In the genomic region with DNA sequence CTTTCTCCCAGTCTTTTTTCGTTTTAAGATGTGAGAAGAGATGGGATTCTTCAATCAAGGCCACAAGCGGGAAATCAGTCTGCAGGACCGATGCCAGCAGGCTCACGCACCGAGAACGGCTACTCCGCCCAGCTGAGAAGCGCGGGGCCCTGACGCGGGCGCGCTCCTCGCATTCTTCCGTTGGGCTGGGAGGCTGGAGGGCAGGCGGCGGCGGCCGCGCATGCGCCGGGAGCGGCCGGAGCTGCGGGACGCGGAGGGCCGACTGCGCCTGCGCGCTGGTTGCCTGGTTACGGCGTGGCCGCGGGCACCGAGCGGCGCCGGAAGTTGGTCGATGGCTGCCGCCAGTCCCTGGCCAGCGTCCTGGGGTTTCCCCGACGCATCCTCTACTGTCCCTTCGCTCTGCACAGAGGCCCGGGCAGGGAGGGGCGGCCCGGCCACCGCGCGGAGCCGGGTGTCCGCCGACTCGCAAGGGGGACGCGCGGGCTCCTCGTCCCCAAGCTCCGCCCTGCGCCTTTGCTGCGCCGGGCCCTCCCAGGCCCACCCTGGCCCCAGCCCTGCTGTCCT, we compare ENCODE assay signal across 8 cellular contexts. TPM values are rescaled to one million over a fixed set of nuclear protein-coding genes. Genes with fewer than 3 reads are reported as not detected.
DNase-seq lines count a peak whose midpoint lies in the region; ATAC-seq and TF ChIP-seq lines count a peak whose summit lies in the region.

No MANE protein-coding gene starts in this region.

- peak overlapping the region; percentile 86 to 99 (median 96) for H3K27ac Mint-ChIP-seq in CD4-positive, CD25-positive, alpha-beta regulatory T cell

- peaks cover 4% of the 10 kb centered on the region for H3K36me3 Mint-ChIP-seq in CD4-positive, CD25-positive, alpha-beta regulatory T cell

- H3K4me1 ChIP-seq in CD4-positive, CD25-positive, alpha-beta regulatory T cell (ENCODE audit: control insufficient read depth, insufficient read depth, low read length, poor library complexity, severe bottlenecking): peaks cover 36% of the 10 kb centered on the region

- TF ChIP-seq CTCF in dorsolateral prefrontal cortex (IDR thresholded peaks at IDR 0.05 in 54 of 56, conservative IDR thresholded peaks at IDR 0.05 in 2 of 56; ENCODE audit: low read depth in 1 of 56, partially characterized antibody in 56 of 56): peak in 11 of 56 donors; percentile 12 to 32 (median 18)
- TF ChIP-seq CTCF in lower leg skin (IDR thresholded peaks at IDR 0.05): no peak

- no peaks in the 10 kb centered on the region for H3K36me3 ChIP-seq in CD4-positive, CD25-positive, alpha-beta regulatory T cell (ENCODE audit: control insufficient read depth, insufficient read depth, low read length)

- DNase-seq in CD4-positive, CD25-positive, alpha-beta regulatory T cell: peak; percentile 91 to 97 (median 92)
- DNase-seq in NCI-H748 (lab: John Stamatoyannopoulos, UW; ENCODE audit: unreplicated experiment) (peak; percentile 93), dorsolateral prefrontal cortex (peak; percentile 72 to 97 (median 89)), lower leg skin (ENCODE audit: low spot score in 2 of 2) (peak; percentile 86 to 98)
- peak; percentile 93 to 94 for DNase-seq in activated CD4-positive, alpha-beta T cell treated with anti-CD3 and anti-CD28 coated beads, Interleukin-2, amount 50 U/mL, for 48 hours
- peak; percentile 89 to 97 for DNase-seq in stimulated activated CD4-positive, alpha-beta T cell treated with anti-CD3 and anti-CD28 coated beads, Interleukin-4, amount 100 ng/mL, for 4 hours

- peak overlapping the region; percentile 98 for H3K27ac ChIP-seq in CD4-positive, CD25-positive, alpha-beta regulatory T cell (ENCODE audit: insufficient read depth, low read length, poor library complexity, severe bottlenecking)
- H3K27ac ChIP-seq in dorsolateral prefrontal cortex: peak overlapping the region; percentile 91 to 100 (median 99)

- H3K9me3 ChIP-seq in CD4-positive, CD25-positive, alpha-beta regulatory T cell (ENCODE audit: control insufficient read depth in 2 of 2, low read length in 2 of 2): no peaks in the 10 kb centered on the region

- intact Hi-C loops in dorsolateral prefrontal cortex (cut with DNase I): loop anchor here (2.0 to 10.0 kb wide), 5 partner anchors 71 to 245 kb away; partner anchors contain the start of genes ENTR1 (in 2 of the 2) and PMPCA (in 2 of the 2)
- intact Hi-C loops in lower leg skin (cut with DNase I; ENCODE audit: low total_unique reads): no loop called here

- H3K27me3 ChIP-seq in CD4-positive, CD25-positive, alpha-beta regulatory T cell (ENCODE audit: control insufficient read depth, insufficient read depth, low read length): no peaks in the 10 kb centered on the region
- H3K27me3 ChIP-seq in dorsolateral prefrontal cortex: no peaks in the 10 kb centered on the region

- H3K4me3 ChIP-seq in CD4-positive, CD25-positive, alpha-beta regulatory T cell (ENCODE audit: low read depth, low read length): peak overlapping the region; percentile 68
- peak overlapping the region; percentile 55 to 99 (median 81) for H3K4me3 ChIP-seq in dorsolateral prefrontal cortex
- H3K4me3 ChIP-seq in lower leg skin (ENCODE audit: low read depth, poor library complexity, severe bottlenecking): peak overlapping the region; percentile 30

- peak; percentile 59 to 64 for ATAC-seq in CD4-positive, CD25-positive, alpha-beta regulatory T cell (ENCODE audit: low read depth in 2 of 2)
- peak; percentile 47 for ATAC-seq in GM19395 (IDR thresholded peaks at IDR 0.05; ENCODE audit: unreplicated experiment)
- peak; percentile 54 for ATAC-seq in HG03521 (IDR thresholded peaks at IDR 0.05; ENCODE audit: unreplicated experiment)

- H3K4me3 Mint-ChIP-seq in CD4-positive, CD25-positive, alpha-beta regulatory T cell: peak overlapping the region; percentile 93 to 100 (median 98)

- peaks cover 8% of the 10 kb centered on the region for H3K27me3 Mint-ChIP-seq in CD4-positive, CD25-positive, alpha-beta regulatory T cell

- 0 to 1% methylated on average over 31 to 42 of the region's 63 CpGs for WGBS in lower leg skin, 2 donors

- no peak for TF ChIP-seq POLR2A in lower leg skin (IDR thresholded peaks at IDR 0.05)

- peaks cover 4 to 41% (median 24%) of the 10 kb centered on the region in 4 donors for H3K4me1 Mint-ChIP-seq in CD4-positive, CD25-positive, alpha-beta regulatory T cell

- H3K9me3 Mint-ChIP-seq in CD4-positive, CD25-positive, alpha-beta regulatory T cell: peaks cover 0 to 1% (median 0%) of the 10 kb centered on the region in 7 donors

RNA-seq across cellular contexts. Expression of gene SEC16A, which starts 0.8 kb away (rescaled TPM):
- 74.4 TPM for total RNA-seq in CD4-positive, CD25-positive, alpha-beta regulatory T cell
- 10 to 100 TPM; 17.7 to 22.7 (median 21.1) TPM for polyA plus RNA-seq in CD4-positive, CD25-positive, alpha-beta regulatory T cell
- total RNA-seq in dorsolateral prefrontal cortex (10 to 100 TPM; 52.6 to 89.0 (median 68.2) TPM), lower leg skin (10 to 100 TPM; 58.4 to 77.8 (median 58.5) TPM)

RNA-seq across cellular contexts. Expression of gene INPP5E, which starts 44.0 kb away (rescaled TPM):
- 30.3 TPM for total RNA-seq in CD4-positive, CD25-positive, alpha-beta regulatory T cell
- polyA plus RNA-seq in CD4-positive, CD25-positive, alpha-beta regulatory T cell: 1 to 10 TPM; 1.9 to 4.4 (median 2.3) TPM
- total RNA-seq in dorsolateral prefrontal cortex (10 to 100 TPM; 16.7 to 35.7 (median 23.5) TPM), lower leg skin (10 to 100 TPM in 3 of 4 donors, 1 to 10 TPM in 1; 10.0 to 17.8 (median 12.1) TPM)

Comparison
In these comparisons a context has a peak if more than half of its experiments do, and no peak if none do; other contexts are left out.
1. Peak in every context shown above with its lines: DNase-seq, ATAC-seq, H3K4me3 ChIP-seq and H3K27ac ChIP-seq.
2. H3K4me3 ChIP-seq: peak in every context shown above with its lines; median percentile 81 in dorsolateral prefrontal cortex; 68 in CD4-positive, CD25-positive, alpha-beta regulatory T cell; 30 in lower leg skin.